In the genomic region with DNA sequence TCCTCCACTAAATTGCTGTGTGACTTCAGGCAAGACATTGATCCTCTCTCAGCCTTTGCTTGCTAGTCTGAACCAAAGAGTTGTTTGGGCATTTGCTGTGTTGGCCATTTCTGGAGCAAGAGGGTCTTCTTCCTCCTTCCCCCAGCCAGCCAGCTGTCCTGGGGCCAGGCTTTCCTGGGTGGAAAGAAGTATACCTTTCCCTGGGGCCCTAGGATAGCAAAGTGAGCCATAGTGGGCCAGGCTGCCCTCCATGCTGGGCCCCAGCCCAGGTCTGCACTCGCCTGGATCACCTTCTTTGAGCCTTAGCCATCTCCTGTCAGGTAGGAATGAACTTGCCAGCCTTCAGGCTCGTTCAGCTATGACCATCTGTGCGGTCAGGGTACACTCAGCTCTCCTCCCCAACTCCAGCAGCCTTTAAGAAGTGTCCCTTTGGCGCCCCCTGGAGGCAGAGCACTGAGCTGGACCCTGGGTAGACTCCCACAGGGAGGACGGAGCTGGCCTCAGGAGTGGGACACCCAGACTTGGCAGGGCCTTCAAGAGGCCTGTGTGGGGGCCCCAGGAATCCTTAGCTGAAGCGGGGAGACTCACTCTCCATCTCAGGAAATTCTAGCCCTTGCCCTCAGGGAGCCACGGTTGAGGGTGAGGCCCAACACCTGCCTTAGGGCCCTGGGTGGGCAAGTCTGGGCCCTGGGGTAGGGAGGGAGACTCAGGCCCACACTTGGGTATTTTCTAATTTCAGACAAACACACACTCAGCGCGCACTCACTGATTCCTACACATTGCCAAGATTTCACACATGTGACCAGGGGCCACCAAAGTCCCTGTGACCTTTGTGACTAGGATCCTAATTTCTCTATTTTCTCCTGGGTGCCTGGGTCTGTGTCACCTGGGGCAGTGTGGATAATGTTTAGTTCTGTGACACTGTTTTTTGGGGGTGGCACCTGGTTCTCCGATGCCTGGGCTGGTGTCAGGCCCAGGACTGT, we compare ENCODE assay signal across 8 cellular contexts. TPM values are rescaled to one million over a fixed set of nuclear protein-coding genes. Genes with fewer than 3 reads are reported as not detected.
A peak's percentile ranks its signal among the peaks of the same experiment; 100 is the strongest.
DNase-seq lines count a peak whose midpoint lies in the region; ATAC-seq and TF ChIP-seq lines count a peak whose summit lies in the region.

No MANE protein-coding gene starts in this region.

- peaks cover 8% of the 10 kb centered on the region; the same call in 1 of the 2 replicates for H4K20me1 ChIP-seq in DND-41 (ENCODE audit: insufficient read depth, low read length)

- H3K79me2 ChIP-seq in DND-41 (ENCODE audit: insufficient read depth, low read length) = no peaks in the 10 kb centered on the region

- H3K9me3 ChIP-seq in DND-41 (ENCODE audit: insufficient read depth, low read length, severe bottlenecking) = no peaks in the 10 kb centered on the region

- H3K36me3 ChIP-seq in DND-41 (ENCODE audit: insufficient read depth, low read length) = no peaks in the 10 kb centered on the region

- peak; percentile 80 for DNase-seq in DND-41
- DNase-seq in NCI-H446 (lab: John Stamatoyannopoulos, UW) = peak; percentile 29 to 90
- peak; percentile 68 for DNase-seq in activated CD4-positive, alpha-beta T cell treated with anti-CD3 and anti-CD28 coated beads for 1 hour
- DNase-seq in cerebellum (ENCODE audit: low spot score) = peak; percentile 79
- DNase-seq in left colon = peak; percentile 79 to 96
- DNase-seq in stimulated activated CD4-positive, alpha-beta T cell treated with anti-CD3 and anti-CD28 coated beads, Interleukin-4, amount 100 ng/mL, for 1 hour = peak; percentile 85

- no peak overlapping the region for H3K4me2 ChIP-seq in DND-41 (ENCODE audit: insufficient read depth, low read length)

- no peak overlapping the region for H2AFZ ChIP-seq in DND-41 (ENCODE audit: low read depth, low read length)

- no peak overlapping the region for H3K27ac ChIP-seq in DND-41 (ENCODE audit: low read length)

- peak; percentile 98 for TF ChIP-seq CTCF in DND-41 (IDR thresholded peaks at IDR 0.05; ENCODE audit: borderline replicate concordance, extremely low read depth, low read length, poor library complexity, severe bottlenecking)

- H3K4me3 ChIP-seq in DND-41 (ENCODE audit: low read depth in 1 of 2, low read length in 2 of 2) = no peak overlapping the region

- no peak overlapping the region for H3K9ac ChIP-seq in DND-41 (ENCODE audit: low read depth, low read length)

- H3K27me3 ChIP-seq in DND-41 (ENCODE audit: insufficient read depth, low read length, poor library complexity) = peaks cover 4% of the 10 kb centered on the region

- intact Hi-C loops in left colon (cut with DNase I, micrococcal nuclease) = loop anchor here (2.0 to 10.0 kb wide), 2 partner anchors 60 kb away; no protein-coding TSS in a partner anchor

- ATAC-seq in DND-41 (ENCODE audit: insufficient read depth, low read depth) (peak; percentile 98), HG02840 (IDR thresholded peaks at IDR 0.05; ENCODE audit: low FRiP score, unreplicated experiment) (peak; percentile 55), left colon (peak; percentile 93), GM18870 (IDR thresholded peaks at IDR 0.05; ENCODE audit: unreplicated experiment) (no peak)

- H3K4me1 ChIP-seq in DND-41 (ENCODE audit: insufficient read depth, low read length) = no peaks in the 10 kb centered on the region

RNA-seq across cellular contexts. Expression of a gene that starts 35.6 kb away (rescaled TPM):
- total RNA-seq in cerebellum (0.09 TPM), left colon (under 1 TPM in 1 of 2 donors, not detected in 1; 0.11 TPM)

RNA-seq across cellular contexts. Expression of a gene that starts 54.1 kb away (rescaled TPM):
- total RNA-seq in cerebellum (16.2 TPM), left colon (10 to 100 TPM; 65.9 to 71.5 TPM)
